Comparison of ENCODE assay signal across 1 cellular context in the genomic region with DNA sequence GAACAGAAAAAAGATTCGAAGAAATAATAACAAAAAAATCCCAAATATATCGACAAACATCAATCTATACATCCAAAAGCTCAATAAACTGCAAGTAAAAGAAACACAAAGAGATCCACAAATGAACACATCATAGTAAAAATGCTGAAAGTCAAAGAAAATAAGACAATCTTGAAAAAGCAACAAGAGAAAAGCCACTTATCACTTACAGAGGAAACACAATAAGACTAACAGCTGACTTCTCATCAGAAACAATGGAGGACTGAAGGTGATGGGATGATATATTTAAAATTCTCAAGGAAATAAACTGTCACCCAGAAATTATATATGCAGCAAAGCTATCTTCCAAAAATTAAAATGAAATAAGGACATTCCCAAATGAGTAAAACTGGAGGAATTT.
TF ChIP-seq lines count a peak whose summit lies in the region.

No MANE protein-coding gene starts in this region.

TF ChIP-seq in K562, 482 proteins besides CTCF, POLR2A, EP300 and RAD21 (continued from another document):
- TF ChIP-seq, protein P1, sequence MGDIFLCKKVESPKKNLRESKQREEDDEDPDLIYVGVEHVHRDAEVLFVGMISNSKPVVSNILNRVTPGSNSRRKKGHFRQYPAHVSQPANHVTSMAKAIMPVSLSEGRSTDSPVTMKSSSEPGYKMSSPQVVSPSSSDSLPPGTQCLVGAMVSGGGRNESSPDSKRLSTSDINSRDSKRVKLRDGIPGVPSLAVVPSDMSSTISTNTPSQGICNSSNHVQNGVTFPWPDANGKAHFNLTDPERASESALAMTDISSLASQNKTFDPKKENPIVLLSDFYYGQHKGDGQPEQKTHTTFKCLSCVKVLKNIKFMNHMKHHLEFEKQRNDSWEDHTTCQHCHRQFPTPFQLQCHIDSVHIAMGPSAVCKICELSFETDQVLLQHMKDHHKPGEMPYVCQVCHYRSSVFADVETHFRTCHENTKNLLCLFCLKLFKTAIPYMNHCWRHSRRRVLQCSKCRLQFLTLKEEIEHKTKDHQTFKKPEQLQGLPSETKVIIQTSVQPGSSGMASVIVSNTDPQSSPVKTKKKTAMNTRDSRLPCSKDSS (IDR thresholded peaks at IDR 0.05; ENCODE audit: low read depth, partially characterized antibody): peak; percentile 36
- TF ChIP-seq CBX3 (IDR thresholded peaks at IDR 0.05; ENCODE audit: borderline replicate concordance in 1 of 2, low read length in 2 of 2) (peak in 1 of 2 experiments; percentile 76; a peak in 2 of 3 replicates), CBX5 (IDR thresholded peaks at IDR 0.05; ENCODE audit: borderline replicate concordance, low read depth) (peak; percentile 88), RCOR1 (IDR thresholded peaks at IDR 0.05; ENCODE audit: borderline replicate concordance in 1 of 2, low read depth in 2 of 2, low read length in 2 of 2) (no peak), RBM34 (IDR thresholded peaks at IDR 0.05; ENCODE audit: borderline replicate concordance, insufficient read depth, low read length) (no peak), SREBF2 (CRISPR knock-in tag; IDR thresholded peaks at IDR 0.05) (no peak), TARDBP (IDR thresholded peaks at IDR 0.05) (no peak), TRIM28 (IDR thresholded peaks at IDR 0.05) (peak; percentile 92), HNRNPK (IDR thresholded peaks at IDR 0.05; ENCODE audit: low read depth, low read length, poor library complexity, severe bottlenecking) (no peak)
- TF ChIP-seq, protein P2, sequence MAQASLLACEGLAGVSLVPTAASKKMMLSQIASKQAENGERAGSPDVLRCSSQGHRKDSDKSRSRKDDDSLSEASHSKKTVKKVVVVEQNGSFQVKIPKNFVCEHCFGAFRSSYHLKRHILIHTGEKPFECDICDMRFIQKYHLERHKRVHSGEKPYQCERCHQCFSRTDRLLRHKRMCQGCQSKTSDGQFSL (CRISPR knock-in tag; IDR thresholded peaks at IDR 0.05): no peak
- TF ChIP-seq, protein P2 (tag; IDR thresholded peaks at IDR 0.05): no peak
- TF ChIP-seq, protein P3, sequence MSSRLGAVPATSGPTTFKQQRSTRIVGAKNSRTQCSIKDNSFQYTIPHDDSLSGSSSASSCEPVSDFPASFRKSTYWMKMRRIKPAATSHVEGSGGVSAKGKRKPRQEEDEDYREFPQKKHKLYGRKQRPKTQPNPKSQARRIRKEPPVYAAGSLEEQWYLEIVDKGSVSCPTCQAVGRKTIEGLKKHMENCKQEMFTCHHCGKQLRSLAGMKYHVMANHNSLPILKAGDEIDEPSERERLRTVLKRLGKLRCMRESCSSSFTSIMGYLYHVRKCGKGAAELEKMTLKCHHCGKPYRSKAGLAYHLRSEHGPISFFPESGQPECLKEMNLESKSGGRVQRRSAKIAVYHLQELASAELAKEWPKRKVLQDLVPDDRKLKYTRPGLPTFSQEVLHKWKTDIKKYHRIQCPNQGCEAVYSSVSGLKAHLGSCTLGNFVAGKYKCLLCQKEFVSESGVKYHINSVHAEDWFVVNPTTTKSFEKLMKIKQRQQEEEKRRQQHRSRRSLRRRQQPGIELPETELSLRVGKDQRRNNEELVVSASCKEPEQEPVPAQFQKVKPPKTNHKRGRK (tag; IDR thresholded peaks at IDR 0.05): peak; percentile 42; the same call in 1 of the 2 replicates
